Comparison of ENCODE assay signal across 9 cellular contexts in the genomic region with DNA sequence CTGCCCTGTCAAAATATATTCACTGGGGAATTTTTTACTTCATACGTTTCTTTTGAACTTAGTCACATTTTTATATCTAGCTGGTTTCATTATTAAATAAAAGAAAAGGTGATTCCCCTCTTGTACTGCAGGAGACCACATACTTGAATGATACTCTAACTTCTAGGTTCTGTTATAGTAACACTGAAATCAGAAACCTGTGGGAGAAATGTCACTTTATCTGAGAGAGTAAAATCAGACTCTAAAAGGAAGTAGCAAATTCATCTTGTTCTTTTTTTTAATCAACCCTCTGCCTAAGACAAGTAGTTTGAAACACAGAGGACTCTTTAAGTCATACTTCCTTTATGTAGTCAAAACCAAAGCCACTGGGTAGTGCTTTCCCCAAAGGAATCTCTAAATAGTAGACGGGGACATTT. TPM values are rescaled to one million over a fixed set of nuclear protein-coding genes. Genes with fewer than 3 reads are reported as not detected.
A peak's percentile ranks its signal among the peaks of the same experiment; 100 is the strongest.
DNase-seq lines count a peak whose midpoint lies in the region; ATAC-seq and TF ChIP-seq lines count a peak whose summit lies in the region.
"Had no signal": no experiment of that assay in that cellular context is flagged by ENCODE, and none has a peak within 500 bp of the region (broad histone marks: within the 10 kb centered on the region; RNA-seq: fewer than 3 reads in every experiment).

No MANE protein-coding gene starts in this region.

- H2AK5ac ChIP-seq in H9 (ENCODE audit: insufficient read length, low read length), result no peak overlapping the region

- no peak overlapping the region for H2BK5ac ChIP-seq in H9 (ENCODE audit: insufficient read length, low read length)

- H3K18ac ChIP-seq in H9 (ENCODE audit: insufficient read length, low read depth, low read length), result no peak overlapping the region

- H4K20me1 ChIP-seq in H9 (ENCODE audit: control insufficient read depth, insufficient read depth, insufficient read length), result no peaks in the 10 kb centered on the region

- peaks cover 12% of the 10 kb centered on the region for H3K36me3 Mint-ChIP-seq in CD4-positive, CD25-positive, alpha-beta regulatory T cell
- H3K36me3 Mint-ChIP-seq in H9 (ENCODE audit: insufficient read depth in 1 of 3, low read depth in 3 of 3), result peaks cover 0 to 4% (median 4%) of the 10 kb centered on the region in 3 experiments; a peak in 3 of 7 replicates
- H3K36me3 Mint-ChIP-seq in nephron progenitor cell (ENCODE audit: low read depth), result peaks cover 17% of the 10 kb centered on the region

- peak overlapping the region; percentile 67 to 97 (median 71) for H3K27ac Mint-ChIP-seq in CD4-positive, CD25-positive, alpha-beta regulatory T cell
- H3K27ac Mint-ChIP-seq in H9 (no peak overlapping the region), nephron progenitor cell (no peak overlapping the region)

- H3K36me3 ChIP-seq in CD4-positive, CD25-positive, alpha-beta regulatory T cell (ENCODE audit: control insufficient read depth, insufficient read depth, low read length), result no peaks in the 10 kb centered on the region

- H4K8ac ChIP-seq in H9 (replicated peaks; ENCODE audit: insufficient read length, low read depth, low read length), result no peak overlapping the region

- H3K79me1 ChIP-seq in H9 (ENCODE audit: insufficient read depth, low read depth, low read length, poor library complexity, severe bottlenecking), result no peaks in the 10 kb centered on the region

- no peaks in the 10 kb centered on the region for H3K9me3 Mint-ChIP-seq in CD4-positive, CD25-positive, alpha-beta regulatory T cell
- H3K9me3 Mint-ChIP-seq in H9, result no peaks in the 10 kb centered on the region
- no peaks in the 10 kb centered on the region for H3K9me3 Mint-ChIP-seq in nephron progenitor cell

- no peak overlapping the region for H3K4ac ChIP-seq in H9 (ENCODE audit: low read depth, low read length)

- H3K79me2 ChIP-seq in H9 (ENCODE audit: insufficient read depth, low read length), result no peaks in the 10 kb centered on the region

- no peaks in the 10 kb centered on the region for H3K27me3 Mint-ChIP-seq in CD4-positive, CD25-positive, alpha-beta regulatory T cell
- H3K27me3 Mint-ChIP-seq in H9 (ENCODE audit: low read depth) (no peaks in the 10 kb centered on the region), nephron progenitor cell (ENCODE audit: low read depth, poor library complexity) (no peaks in the 10 kb centered on the region)

- H3K27ac ChIP-seq in CD4-positive, CD25-positive, alpha-beta regulatory T cell (ENCODE audit: insufficient read depth, low read length, poor library complexity, severe bottlenecking), result peak overlapping the region; percentile 87
- H3K27ac ChIP-seq in H9 (ENCODE audit: insufficient read length, low read depth, low read length) (no peak overlapping the region), coronary artery (no peak overlapping the region)
- H3K27ac ChIP-seq: VCaP had no signal

- no peak overlapping the region for H2AFZ ChIP-seq in H9 (ENCODE audit: low read length)

- H2BK15ac ChIP-seq in H9 (ENCODE audit: low read depth, low read length), result no peak overlapping the region

- peak in 2 of 3 donors; percentile 44 to 63 for DNase-seq in CD4-positive, CD25-positive, alpha-beta regulatory T cell
- peak; percentile 23 for DNase-seq in astrocyte of the hippocampus (ENCODE audit: low read depth, low spot score)
- no peak for DNase-seq in H9
- DNase-seq in nephron progenitor cell, result no peak
- DNase-seq in coronary artery (ENCODE audit: low spot score), result no peak
- DNase-seq in COLO829 (ENCODE audit: low spot score), result no peak

- H3K4me1 ChIP-seq in CD4-positive, CD25-positive, alpha-beta regulatory T cell (ENCODE audit: control insufficient read depth, insufficient read depth, low read length, poor library complexity, severe bottlenecking), result peaks cover 55% of the 10 kb centered on the region
- no peaks in the 10 kb centered on the region; the same call in 1 of the 2 replicates for H3K4me1 ChIP-seq in H9 (ENCODE audit: insufficient read depth, low read length)

- no peak overlapping the region for H3K4me2 ChIP-seq in H9 (ENCODE audit: insufficient read depth, insufficient read length, low read length)

- no peak for TF ChIP-seq CTCF in H9 (conservative IDR thresholded peaks at IDR 0.05)
- no peak for TF ChIP-seq CTCF in nephron progenitor cell (IDR thresholded peaks at IDR 0.05)
- no peak for TF ChIP-seq CTCF in coronary artery (IDR thresholded peaks at IDR 0.05)

- peaks cover 49 to 85% (median 64%) of the 10 kb centered on the region in 4 donors for H3K4me1 Mint-ChIP-seq in CD4-positive, CD25-positive, alpha-beta regulatory T cell
- peaks cover 9 to 12% of the 10 kb centered on the region in 2 experiments for H3K4me1 Mint-ChIP-seq in H9
- H3K4me1 Mint-ChIP-seq in nephron progenitor cell, result peaks cover 17% of the 10 kb centered on the region

- no peak overlapping the region for H3K9ac ChIP-seq in H9 (ENCODE audit: extremely low read depth, insufficient read length, low read length)

- WGBS in H9 (ENCODE audit: extremely low coverage, insufficient read length, low lambda C conversion rate), result no CpG with 5 or more reads among the region's 2 CpGs

- no peak overlapping the region for H4K91ac ChIP-seq in H9 (ENCODE audit: insufficient read length, low read depth, low read length)

- no peaks in the 10 kb centered on the region for H3K27me3 ChIP-seq in CD4-positive, CD25-positive, alpha-beta regulatory T cell (ENCODE audit: control insufficient read depth, insufficient read depth, low read length)
- no peaks in the 10 kb centered on the region for H3K27me3 ChIP-seq in H9 (ENCODE audit: insufficient read depth, low read length)

- no peak overlapping the region for H2BK12ac ChIP-seq in H9 (ENCODE audit: insufficient read length, low read depth, low read length)

- peak overlapping the region; percentile 81 to 92 (median 84) for H3K4me3 Mint-ChIP-seq in CD4-positive, CD25-positive, alpha-beta regulatory T cell
- H3K4me3 Mint-ChIP-seq in H9 (no peak overlapping the region), nephron progenitor cell (no peak overlapping the region)

- H2BK20ac ChIP-seq in H9 (ENCODE audit: low read depth, low read length, poor library complexity, severe bottlenecking), result no peak overlapping the region

- H3K14ac ChIP-seq in H9 (ENCODE audit: insufficient read depth, low read length), result no peak overlapping the region

- H3K56ac ChIP-seq in H9 (ENCODE audit: insufficient read length, low read depth, low read length), result no peak overlapping the region

- H3K23me2 ChIP-seq in H9 (ENCODE audit: insufficient read length, low read depth, low read length, poor library complexity, severe bottlenecking), result no peaks in the 10 kb centered on the region

- no peak overlapping the region for H3T11ph ChIP-seq in H9 (ENCODE audit: low read length)

- H3K23ac ChIP-seq in H9 (ENCODE audit: insufficient read length, low read depth, low read length), result no peak overlapping the region

- H4K5ac ChIP-seq in H9 (ENCODE audit: insufficient read length, low read depth, low read length), result no peak overlapping the region

- no peaks in the 10 kb centered on the region for H3K9me3 ChIP-seq in CD4-positive, CD25-positive, alpha-beta regulatory T cell (ENCODE audit: control insufficient read depth in 2 of 2, low read length in 2 of 2)
- H3K9me3 ChIP-seq in H9 (ENCODE audit: control insufficient read depth, low read depth, low read length), result no peaks in the 10 kb centered on the region

- H3K4me3 ChIP-seq in CD4-positive, CD25-positive, alpha-beta regulatory T cell (ENCODE audit: low read depth, low read length), result peak overlapping the region; percentile 86
- no peak overlapping the region for H3K4me3 ChIP-seq in coronary artery

- peak; percentile 36 to 39 for ATAC-seq in CD4-positive, CD25-positive, alpha-beta regulatory T cell (ENCODE audit: low read depth in 2 of 2)
- peak; percentile 16 for ATAC-seq in GM19468 (IDR thresholded peaks at IDR 0.05; ENCODE audit: extremely low read depth, unreplicated experiment)
- peak; percentile 37 for ATAC-seq in HG03460 (IDR thresholded peaks at IDR 0.05; ENCODE audit: unreplicated experiment)

- no peak overlapping the region for H2BK120ac ChIP-seq in H9 (ENCODE audit: low read depth, low read length, poor library complexity, severe bottlenecking)

RNA-seq across cellular contexts. Expression of a gene that starts 34.4 kb away (rescaled TPM):
- 13.2 TPM for total RNA-seq in CD4-positive, CD25-positive, alpha-beta regulatory T cell
- polyA plus RNA-seq in CD4-positive, CD25-positive, alpha-beta regulatory T cell, result 10 to 100 TPM; 48.4 to 58.6 (median 54.2) TPM
- 56.1 and 58.8 TPM in 2 replicates for total RNA-seq in H9 (2021)

Comparison
In these comparisons a context has a peak if more than half of its experiments do, and no peak if none do; other contexts are left out.
1. DNase-seq: peak in CD4-positive, CD25-positive, alpha-beta regulatory T cell (2 of 3) and astrocyte of the hippocampus (single experiment); none in H9 (single experiment), nephron progenitor cell (single experiment), coronary artery (single experiment) and COLO829 (single experiment).
2. H3K27ac Mint-ChIP-seq: peak in CD4-positive, CD25-positive, alpha-beta regulatory T cell (3 of 3); none in H9 (0 of 3) and nephron progenitor cell (single experiment).
3. H3K4me3 Mint-ChIP-seq: peak in CD4-positive, CD25-positive, alpha-beta regulatory T cell (4 of 4); none in H9 (0 of 2) and nephron progenitor cell (single experiment).
4. Peak in every context shown above with its lines, with median percentiles within 50 percentile points of each other: ATAC-seq.